In the genomic region with DNA sequence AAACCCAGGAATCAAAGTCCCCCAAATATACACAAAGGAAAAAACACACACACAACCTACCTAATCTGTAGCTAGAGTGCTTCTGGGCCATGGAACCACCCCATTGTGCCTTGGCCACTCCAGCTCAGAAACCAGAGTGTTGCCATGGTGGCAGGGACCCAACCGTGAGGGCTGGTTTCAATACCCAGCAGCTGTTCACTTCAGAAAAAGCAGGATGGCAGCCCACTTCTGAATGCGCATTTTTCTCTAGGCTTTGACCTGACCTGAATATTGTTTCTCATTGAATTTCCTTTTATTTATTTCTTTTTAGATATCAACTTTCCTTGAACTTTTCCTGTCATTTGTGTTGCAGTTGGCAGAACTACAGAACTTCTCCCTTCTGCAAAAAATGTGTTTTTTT, we compare ENCODE assay signal across 13 cellular contexts. TPM values are rescaled to one million over a fixed set of nuclear protein-coding genes. Genes with fewer than 3 reads are reported as not detected.
DNase-seq lines count a peak whose midpoint lies in the region; ATAC-seq and TF ChIP-seq lines count a peak whose summit lies in the region.
"Had no signal": no experiment of that assay in that cellular context is flagged by ENCODE, and none has a peak within 500 bp of the region (broad histone marks: within the 10 kb centered on the region; RNA-seq: fewer than 3 reads in every experiment).

No MANE protein-coding gene starts in this region.

- TF ChIP-seq CTCF in GM12865 (IDR thresholded peaks at IDR 0.05; ENCODE audit: insufficient read depth, low read depth, low read length, missing control alignments) (no peak), fibroblast of lung (conservative IDR thresholded peaks at IDR 0.05 in 1 of 2, IDR thresholded peaks at IDR 0.05 in 1 of 2; ENCODE audit: low read depth in 1 of 2, low read length in 2 of 2) (no peak), osteoblast (IDR thresholded peaks at IDR 0.05; ENCODE audit: extremely low read depth, low read depth, low read length) (no peak), OCI-LY7 (conservative IDR thresholded peaks at IDR 0.05; ENCODE audit: low read length) (no peak)

- no TSS peak for BruUV-seq in OCI-LY7 (replicated peaks; lab: Mats Ljungman, UMichigan)

- H3K4me1 ChIP-seq in fibroblast of lung (ENCODE audit: control insufficient read depth, extremely low read depth, insufficient read depth, low read length) (peaks cover 24% of the 10 kb centered on the region), osteoblast (ENCODE audit: insufficient read depth, low read length) (peaks cover 58% of the 10 kb centered on the region), OCI-LY7 (ENCODE audit: insufficient read depth, low read length, poor library complexity, severe bottlenecking) (no peaks in the 10 kb centered on the region)

- no peaks in the 10 kb centered on the region for H3K36me3 ChIP-seq in fibroblast of lung (ENCODE audit: control insufficient read depth, insufficient read depth, low read length)
- no peaks in the 10 kb centered on the region for H3K36me3 ChIP-seq in osteoblast (ENCODE audit: insufficient read depth, low read length)
- H3K36me3 ChIP-seq in OCI-LY7 (ENCODE audit: insufficient read depth, low read length), result no peaks in the 10 kb centered on the region

- H2AFZ ChIP-seq in fibroblast of lung (ENCODE audit: low read length) (no peak overlapping the region), osteoblast (ENCODE audit: low read length) (peak overlapping the region; percentile 48), OCI-LY7 (ENCODE audit: low read length) (no peak overlapping the region)

- H3K4me3 ChIP-seq in GM12865 (ENCODE audit: low read depth, low read length) (no peak overlapping the region), fibroblast of lung (replicated peaks in 1 of 4; ENCODE audit: control extremely low read depth in 1 of 4, insufficient read depth in 1 of 4, low read depth in 3 of 4, low read length in 4 of 4) (no peak overlapping the region), osteoblast (ENCODE audit: insufficient read depth, low read length) (no peak overlapping the region), OCI-LY7 (ENCODE audit: low read depth, low read length, poor library complexity, severe bottlenecking) (no peak overlapping the region)
- H3K4me3 ChIP-seq: coronary artery had no signal

- H4K20me1 ChIP-seq in fibroblast of lung (ENCODE audit: control insufficient read depth, extremely low read depth, insufficient read depth, low read length) (no peaks in the 10 kb centered on the region), osteoblast (ENCODE audit: insufficient read depth, low read length) (no peaks in the 10 kb centered on the region), OCI-LY7 (ENCODE audit: insufficient read depth, low read length) (no peaks in the 10 kb centered on the region)

- ATAC-seq in GM19467 (IDR thresholded peaks at IDR 0.05; ENCODE audit: unreplicated experiment) (no peak), HG02970 (IDR thresholded peaks at IDR 0.05; ENCODE audit: low FRiP score, unreplicated experiment) (no peak)
- ATAC-seq: left cardiac atrium; natural killer cell treated with Interleukin-12 subunit alpha and Interleukin-12 subunit beta and Interleukin-15 and Interleukin-18, amount 100 ng/mL, for 72 hours had no signal

- H3K4me2 ChIP-seq in fibroblast of lung (ENCODE audit: extremely low read depth, insufficient read depth, low read length) (peak overlapping the region; percentile 32), osteoblast (ENCODE audit: insufficient read depth, low read length) (no peak overlapping the region), OCI-LY7 (ENCODE audit: low read length) (no peak overlapping the region)

- DNase-seq in GM12865 (ENCODE audit: low read depth) (peak; percentile 36), NCI-H345 (lab: John Stamatoyannopoulos, UW) (peak; percentile 51), fibroblast of lung (ENCODE audit: low read depth in 2 of 2) (peak in 1 of 2 donors; percentile 47), osteoblast (ENCODE audit: insufficient read length, low spot score, missing footprints) (no peak), OCI-LY7 (ENCODE audit: low spot score) (no peak)
- DNase-seq in effector CD8-positive, alpha-beta T cell (lab: John Stamatoyannopoulos, UW), result no peak
- DNase-seq: erythroblast, left cardiac atrium, OCI-M1 had no signal

- H3K9me3 ChIP-seq in fibroblast of lung (ENCODE audit: control insufficient read depth, insufficient read depth, low read depth, low read length) (no peaks in the 10 kb centered on the region), osteoblast (ENCODE audit: low read depth, low read length) (no peaks in the 10 kb centered on the region), OCI-LY7 (ENCODE audit: low read length) (no peaks in the 10 kb centered on the region)

- no peak overlapping the region for H3K9ac ChIP-seq in fibroblast of lung (ENCODE audit: insufficient read depth, low read length)

- no peaks in the 10 kb centered on the region for H3K79me2 ChIP-seq in fibroblast of lung (ENCODE audit: control insufficient read depth, insufficient read depth, low read length)
- H3K79me2 ChIP-seq in osteoblast (ENCODE audit: insufficient read depth, low read length), result no peaks in the 10 kb centered on the region
- no peaks in the 10 kb centered on the region for H3K79me2 ChIP-seq in OCI-LY7 (ENCODE audit: insufficient read depth, low read depth, low read length)

- POLR2A ChIA-PET in OCI-LY7 (lab: Charles Lee), result no interaction called here

- CTCF ChIA-PET in OCI-LY7 (lab: Charles Lee; ENCODE audit: unreplicated experiment), result no interaction called here

- H3K27me3 ChIP-seq in fibroblast of lung (ENCODE audit: control insufficient read depth, insufficient read depth, low read length) (no peaks in the 10 kb centered on the region), osteoblast (ENCODE audit: insufficient read depth, low read length) (no peaks in the 10 kb centered on the region)

- intact Hi-C loops in OCI-LY7 (cut with micrococcal nuclease; ENCODE audit: unreplicated experiment), result no loop called here

- no peaks in the 10 kb centered on the region for H3K9me2 ChIP-seq in OCI-LY7 (ENCODE audit: insufficient read depth, low read length)

- H3K27ac ChIP-seq in fibroblast of lung (ENCODE audit: insufficient read depth, low read length) (no peak overlapping the region), osteoblast (ENCODE audit: low read depth, low read length) (no peak overlapping the region), OCI-LY7 (ENCODE audit: low read depth, low read length, poor library complexity, severe bottlenecking) (no peak overlapping the region)

RNA-seq across cellular contexts. Expression of a gene that starts 43.0 kb away (rescaled TPM):
- total RNA-seq in fibroblast of lung, result 126 and 129 TPM in 2 replicates
- 144 and 191 TPM in 2 replicates for polyA plus RNA-seq in fibroblast of lung
- polyA plus RNA-seq in fibroblast of lung (2012), result 88.9 and 108 TPM in 2 replicates
- 31.2 and 42.8 TPM in 2 replicates for polyA minus RNA-seq in fibroblast of lung (ENCODE audit: low replicate concordance)
- total RNA-seq in osteoblast, result 81.0 and 96.3 TPM in 2 replicates
- 26.8 and 33.3 TPM in 2 replicates for total RNA-seq in OCI-LY7 (2014; rRNA removed; shearing (Covaris generic))
- 34.1 and 34.4 TPM in 2 replicates for total RNA-seq in OCI-LY7 (2022)

Comparison
In these comparisons a context has a peak if more than half of its experiments do, and no peak if none do; other contexts are left out.
1. DNase-seq: peak in GM12865 (single experiment) and NCI-H345 (single experiment); none in osteoblast (single experiment), effector CD8-positive, alpha-beta T cell (single experiment) and OCI-LY7 (single experiment).